ENCODE assay signal across 8 cellular contexts in the genomic region with DNA sequence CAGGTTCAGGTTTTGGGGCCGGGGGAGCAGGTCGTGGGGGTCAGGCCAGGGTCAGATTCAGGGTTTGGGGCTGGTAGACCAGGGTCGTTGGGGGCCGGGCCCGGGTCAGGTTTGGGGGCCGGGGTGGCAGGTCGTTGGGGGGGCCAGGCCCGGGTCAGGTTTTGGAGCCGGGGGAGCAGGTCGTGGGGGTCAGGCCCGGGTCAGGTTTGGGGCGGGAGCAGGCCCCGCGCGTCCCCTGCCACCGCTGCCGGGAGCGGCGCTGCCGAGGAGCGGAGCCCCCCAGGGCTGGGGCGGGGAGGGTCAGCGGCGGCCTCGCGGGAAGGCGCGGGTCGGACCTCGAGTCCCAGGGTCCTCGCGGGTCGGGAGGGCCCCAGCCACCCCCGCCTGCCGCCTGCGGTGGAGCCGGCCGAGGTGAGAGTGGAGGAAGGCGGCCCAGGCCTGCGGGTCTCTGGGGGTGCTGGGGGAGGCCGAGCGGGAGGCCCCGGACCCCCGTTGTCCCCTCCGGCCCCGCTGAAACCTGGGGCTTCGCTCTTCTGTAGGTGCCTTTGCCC. TPM values are rescaled to one million over a fixed set of nuclear protein-coding genes. Genes with fewer than 3 reads are reported as not detected.
A peak's percentile ranks its signal among the peaks of the same experiment; 100 is the strongest.
DNase-seq lines count a peak whose midpoint lies in the region; ATAC-seq and TF ChIP-seq lines count a peak whose summit lies in the region.

No MANE protein-coding gene starts in this region.

- no peaks in the 10 kb centered on the region for H3K9me3 ChIP-seq in CD4-positive, CD25-positive, alpha-beta regulatory T cell (ENCODE audit: control insufficient read depth in 2 of 2, low read length in 2 of 2)
- peaks cover 4% of the 10 kb centered on the region; the same call in 1 of the 2 replicates for H3K9me3 ChIP-seq in OCI-LY3 (ENCODE audit: insufficient read depth, low read length)

- DNase-seq in CD4-positive, CD25-positive, alpha-beta regulatory T cell, result no peak
- no peak for DNase-seq in epithelial cell of esophagus (ENCODE audit: low read depth)
- DNase-seq in neural crest cell (ENCODE audit: low read depth, low spot score), result no peak
- DNase-seq in NCI-H1930 (lab: John Stamatoyannopoulos, UW), result no peak
- DNase-seq in G401 (ENCODE audit: low spot score), result no peak

- H3K27ac ChIP-seq in CD4-positive, CD25-positive, alpha-beta regulatory T cell (ENCODE audit: insufficient read depth, low read length, poor library complexity, severe bottlenecking), result peak overlapping the region; percentile 77
- H3K27ac ChIP-seq in OCI-LY3 (ENCODE audit: low read length), result peak overlapping the region; percentile 44

- no peak for TF ChIP-seq CTCF in OCI-LY3 (IDR thresholded peaks at IDR 0.05; ENCODE audit: low read depth, low read length)
- TF ChIP-seq CTCF in epithelial cell of esophagus (IDR thresholded peaks at IDR 0.05; ENCODE audit: insufficient read depth, low read depth, low read length, missing control alignments), result no peak
- no peak for TF ChIP-seq CTCF in neural crest cell (conservative IDR thresholded peaks at IDR 0.05)

- peaks cover 1% of the 10 kb centered on the region for H3K36me3 Mint-ChIP-seq in CD4-positive, CD25-positive, alpha-beta regulatory T cell
- H3K36me3 Mint-ChIP-seq in neural crest cell (ENCODE audit: low read depth), result no peaks in the 10 kb centered on the region

- H3K27me3 ChIP-seq in CD4-positive, CD25-positive, alpha-beta regulatory T cell (ENCODE audit: control insufficient read depth, insufficient read depth, low read length), result no peaks in the 10 kb centered on the region
- no peaks in the 10 kb centered on the region for H3K27me3 ChIP-seq in OCI-LY3 (ENCODE audit: low read depth, low read length)

- H3K9ac ChIP-seq in OCI-LY3 (ENCODE audit: low read length), result peak overlapping the region; percentile 78

- H3K27ac Mint-ChIP-seq in CD4-positive, CD25-positive, alpha-beta regulatory T cell, result peak overlapping the region; percentile 89 to 95 (median 92)
- no peak overlapping the region for H3K27ac Mint-ChIP-seq in neural crest cell (ENCODE audit: unreplicated experiment)

- H2AFZ ChIP-seq in OCI-LY3 (ENCODE audit: low read depth, low read length), result no peak overlapping the region

- peaks cover 7% of the 10 kb centered on the region for H4K20me1 ChIP-seq in OCI-LY3 (ENCODE audit: insufficient read depth, low read length)

- peak overlapping the region; percentile 63 for H3K4me3 ChIP-seq in CD4-positive, CD25-positive, alpha-beta regulatory T cell (ENCODE audit: low read depth, low read length)
- H3K4me3 ChIP-seq in OCI-LY3 (ENCODE audit: low read length), result peak overlapping the region; percentile 87
- peak overlapping the region; percentile 62 for H3K4me3 ChIP-seq in epithelial cell of esophagus (ENCODE audit: low read length)

- H3K9me3 Mint-ChIP-seq in CD4-positive, CD25-positive, alpha-beta regulatory T cell, result no peaks in the 10 kb centered on the region
- H3K9me3 Mint-ChIP-seq in neural crest cell, result no peaks in the 10 kb centered on the region

- no peaks in the 10 kb centered on the region for H3K36me3 ChIP-seq in CD4-positive, CD25-positive, alpha-beta regulatory T cell (ENCODE audit: control insufficient read depth, insufficient read depth, low read length)
- H3K36me3 ChIP-seq in OCI-LY3 (replicated peaks; ENCODE audit: low read depth, low read length), result no peaks in the 10 kb centered on the region

- peaks cover 39% of the 10 kb centered on the region for H3K79me2 ChIP-seq in OCI-LY3 (ENCODE audit: low read length)

- H3K27me3 Mint-ChIP-seq in CD4-positive, CD25-positive, alpha-beta regulatory T cell, result no peaks in the 10 kb centered on the region
- H3K27me3 Mint-ChIP-seq in neural crest cell (ENCODE audit: low read depth), result no peaks in the 10 kb centered on the region

- in situ Hi-C loops in G401 (cut with HindIII; ENCODE audit: low sequenced_read_pairs), result no loop called here

- H3K4me1 Mint-ChIP-seq in CD4-positive, CD25-positive, alpha-beta regulatory T cell, result peaks cover 0 to 42% (median 7%) of the 10 kb centered on the region in 4 donors
- H3K4me1 Mint-ChIP-seq in neural crest cell, result peaks cover 9% of the 10 kb centered on the region

- ATAC-seq in CD4-positive, CD25-positive, alpha-beta regulatory T cell (ENCODE audit: low read depth in 2 of 2), result no peak
- no peak for ATAC-seq in HG03565 (IDR thresholded peaks at IDR 0.05; ENCODE audit: unreplicated experiment)
- no peak for ATAC-seq in HG03175 (IDR thresholded peaks at IDR 0.05; ENCODE audit: unreplicated experiment)

- H3K4me3 Mint-ChIP-seq in CD4-positive, CD25-positive, alpha-beta regulatory T cell, result peak overlapping the region; percentile 94 to 100 (median 96)
- H3K4me3 Mint-ChIP-seq in neural crest cell, result peak overlapping the region; percentile 90

- peak overlapping the region; percentile 89 for H3K4me2 ChIP-seq in OCI-LY3 (ENCODE audit: low read length)

- peaks cover 51% of the 10 kb centered on the region for H3K4me1 ChIP-seq in CD4-positive, CD25-positive, alpha-beta regulatory T cell (ENCODE audit: control insufficient read depth, insufficient read depth, low read length, poor library complexity, severe bottlenecking)
- H3K4me1 ChIP-seq in OCI-LY3 (ENCODE audit: low read length), result peaks cover 30% of the 10 kb centered on the region

RNA-seq across cellular contexts. Expression of a gene that starts 0.5 kb away (rescaled TPM):
- total RNA-seq in CD4-positive, CD25-positive, alpha-beta regulatory T cell, result 115 TPM
- polyA plus RNA-seq in CD4-positive, CD25-positive, alpha-beta regulatory T cell, result 10 to 100 TPM; 33.0 to 47.6 (median 38.5) TPM
- 45.7 and 46.9 TPM in 2 replicates for total RNA-seq in neural crest cell
- total RNA-seq in G401 (2014; rRNA removed; shearing (Covaris generic)), result 73.9 and 83.5 TPM in 2 replicates

RNA-seq across cellular contexts. Expression of a gene that starts 14.6 kb away (rescaled TPM):
- 31.9 TPM for total RNA-seq in CD4-positive, CD25-positive, alpha-beta regulatory T cell
- polyA plus RNA-seq in CD4-positive, CD25-positive, alpha-beta regulatory T cell, result 1 to 10 TPM; 1.8 to 6.5 (median 3.3) TPM
- total RNA-seq in neural crest cell, result 24.3 and 24.5 TPM in 2 replicates
- 25.5 and 40.7 TPM in 2 replicates for total RNA-seq in G401 (2014; rRNA removed; shearing (Covaris generic))

RNA-seq across cellular contexts. Expression of a gene that starts 15.7 kb away (rescaled TPM):
- not detected for total RNA-seq in CD4-positive, CD25-positive, alpha-beta regulatory T cell
- polyA plus RNA-seq in CD4-positive, CD25-positive, alpha-beta regulatory T cell, result not detected
- 2.5 and 3.0 TPM in 2 replicates for total RNA-seq in neural crest cell
- total RNA-seq in G401 (2014; rRNA removed; shearing (Covaris generic)), result 0.62 and 1.4 TPM in 2 replicates

RNA-seq across cellular contexts. Expression of a gene that starts 58.6 kb away (rescaled TPM):
- total RNA-seq in CD4-positive, CD25-positive, alpha-beta regulatory T cell, result 132 TPM
- 10 to 100 TPM; 14.0 to 16.3 (median 14.2) TPM for polyA plus RNA-seq in CD4-positive, CD25-positive, alpha-beta regulatory T cell
- total RNA-seq in neural crest cell, result 48.8 and 54.4 TPM in 2 replicates
- total RNA-seq in G401 (2014; rRNA removed; shearing (Covaris generic)), result 15.1 and 17.0 TPM in 2 replicates
